ENCODE assay signal across 18 cellular contexts in the genomic region with DNA sequence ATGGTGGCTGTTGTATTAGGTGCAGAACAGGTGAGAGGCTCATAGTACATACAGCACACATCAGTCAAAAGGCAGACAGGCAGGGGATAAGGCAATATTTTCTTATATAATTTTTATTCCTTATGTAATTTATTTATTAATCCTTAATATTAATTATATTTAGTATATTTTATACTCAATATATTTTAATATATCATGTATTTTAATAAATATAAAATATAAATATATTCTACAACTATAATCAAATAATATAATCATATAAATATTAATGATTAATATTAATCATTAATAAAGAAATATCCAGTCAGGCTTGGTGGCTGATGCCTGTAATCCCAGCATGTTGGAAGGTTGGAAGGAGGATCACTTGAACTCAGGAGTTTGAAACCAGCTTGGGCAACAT. TPM values are rescaled to one million over a fixed set of nuclear protein-coding genes. Genes with fewer than 3 reads are reported as not detected.
DNase-seq lines count a peak whose midpoint lies in the region; ATAC-seq, FAIRE-seq and TF ChIP-seq lines count a peak whose summit lies in the region.
"Had no signal": no experiment of that assay in that cellular context is flagged by ENCODE, and none has a peak within 500 bp of the region (broad histone marks: within the 10 kb centered on the region; RNA-seq: fewer than 3 reads in every experiment).

No MANE protein-coding gene starts in this region.

- H3K4me3 Mint-ChIP-seq in MCF 10A (ENCODE audit: unreplicated experiment): no peak overlapping the region
- H3K4me3 Mint-ChIP-seq: CD8-positive, alpha-beta T cell; IgD-negative memory B cell had no signal

- no peak for TF ChIP-seq POLR2A in gastrocnemius medialis (IDR thresholded peaks at IDR 0.05)

- H3K27ac Mint-ChIP-seq in MCF 10A (ENCODE audit: low read depth, unreplicated experiment): no peak overlapping the region
- H3K27ac Mint-ChIP-seq: CD8-positive, alpha-beta T cell; IgD-negative memory B cell had no signal

- peaks cover 6% of the 10 kb centered on the region for H3K9me3 Mint-ChIP-seq in MCF 10A (ENCODE audit: unreplicated experiment)
- H3K9me3 Mint-ChIP-seq: CD8-positive, alpha-beta T cell; IgD-negative memory B cell had no signal

- DNase-seq in RCC 7860 (ENCODE audit: low spot score) (no peak), frontal cortex (ENCODE audit: low spot score in 2 of 2) (no peak), pancreas (no peak), gastrocnemius medialis (no peak), MCF 10A (ENCODE audit: unreplicated experiment) (no peak)
- no peak for DNase-seq in stimulated activated CD4-positive, alpha-beta T cell treated with anti-CD3 and anti-CD28 coated beads, Interleukin-4, amount 100 ng/mL, for 1 hour
- DNase-seq: Calu3; CD8-positive, alpha-beta T cell; DMS79 treated with DMSO at 0.1 percent for 48 hours had no signal

- no peak for TF ChIP-seq CTCF in pancreas (IDR thresholded peaks at IDR 0.05)
- no peak for TF ChIP-seq CTCF in gastrocnemius medialis (IDR thresholded peaks at IDR 0.05 in 4 of 5, conservative IDR thresholded peaks at IDR 0.05 in 1 of 5)
- no peak for TF ChIP-seq CTCF in MCF 10A (IDR thresholded peaks at IDR 0.05; ENCODE audit: unreplicated experiment)

- H3K27me3 ChIP-seq in pancreas (no peaks in the 10 kb centered on the region), gastrocnemius medialis (no peaks in the 10 kb centered on the region)
- H3K27me3 ChIP-seq: BLaER1 had no signal

- H3K9me3 ChIP-seq in pancreas: no peaks in the 10 kb centered on the region
- H3K9me3 ChIP-seq in gastrocnemius medialis: no peaks in the 10 kb centered on the region
- H3K9me3 ChIP-seq: BLaER1, HAP-1 had no signal

- no TSS peak for BruUV-seq in MCF 10A (replicated peaks; lab: Mats Ljungman, UMichigan)

- H3K4me3 ChIP-seq in pancreas (no peak overlapping the region), gastrocnemius medialis (no peak overlapping the region)
- H3K4me3 ChIP-seq: BLaER1, GM12878, HAP-1 had no signal

- in situ Hi-C loops in gastrocnemius medialis (cut with MboI; ENCODE audit: low sequenced_read_pairs in 4 of 4): no loop called here

- CTCF ChIA-PET in MCF 10A (lab: Yijun Ruan, JAX): interaction anchor here (0.7 to 0.9 kb wide), 2 partner anchors 14 to 22 kb away, joined by 3 to 4 read pairs; no protein-coding TSS in a partner anchor

- POLR2A ChIA-PET in MCF 10A (lab: Yijun Ruan, JAX): no interaction called here

- no peaks in the 10 kb centered on the region for H3K4me1 ChIP-seq in pancreas
- H3K4me1 ChIP-seq in gastrocnemius medialis: no peaks in the 10 kb centered on the region
- H3K4me1 ChIP-seq: HAP-1 had no signal

- H3K27me3 Mint-ChIP-seq in MCF 10A (ENCODE audit: insufficient read depth, unreplicated experiment): peaks cover 13% of the 10 kb centered on the region
- H3K27me3 Mint-ChIP-seq: IgD-negative memory B cell had no signal

- H3K36me3 ChIP-seq in pancreas: no peaks in the 10 kb centered on the region
- H3K36me3 ChIP-seq in gastrocnemius medialis: no peaks in the 10 kb centered on the region
- H3K36me3 ChIP-seq: BLaER1, HAP-1 had no signal

- H3K4me1 Mint-ChIP-seq in MCF 10A (ENCODE audit: insufficient read depth, unreplicated experiment): no peaks in the 10 kb centered on the region

- H3K27ac ChIP-seq in pancreas (no peak overlapping the region), gastrocnemius medialis (no peak overlapping the region)
- H3K27ac ChIP-seq: 22Rv1, BLaER1 had no signal

- H3K36me3 Mint-ChIP-seq in MCF 10A (ENCODE audit: insufficient read depth, unreplicated experiment): no peaks in the 10 kb centered on the region
- H3K36me3 Mint-ChIP-seq: CD8-positive, alpha-beta T cell; IgD-negative memory B cell had no signal

- intact Hi-C loops in pancreas (cut with DNase I): no loop called here
- intact Hi-C loops in gastrocnemius medialis (cut with DNase I; ENCODE audit: low total_unique reads): no loop called here
- intact Hi-C loops in MCF 10A (cut with micrococcal nuclease): no loop called here

- FAIRE-seq in A204.1 (lab: Jason Lieb, UNC) (peak; percentile 87), RCC 7860 (lab: Jason Lieb, UNC) (peak; percentile 64), frontal cortex (lab: Jason Lieb, UNC) (peak; percentile 88), pancreas (lab: Jason Lieb, UNC) (peak; percentile 37)
- FAIRE-seq: GM12878, HepG2 had no signal

- no peak for ATAC-seq in pancreas
- ATAC-seq in gastrocnemius medialis: no peak
- ATAC-seq: CD8-positive, alpha-beta T cell; GM12878 had no signal

RNA-seq across cellular contexts. Expression of a gene that starts 17.7 kb away (rescaled TPM):
- total RNA-seq in frontal cortex: 49.7 TPM
- total RNA-seq in pancreas: 10 to 100 TPM; 16.3 to 24.4 (median 19.7) TPM
- polyA plus RNA-seq in pancreas: 10 to 100 TPM in 1 of 2 donors, 1 to 10 TPM in 1; 5.9 to 12.8 TPM
- total RNA-seq in gastrocnemius medialis: 10 to 100 TPM; 31.1 to 43.9 (median 36.6) TPM
- 93.9 and 122 TPM in 2 replicates for total RNA-seq in MCF 10A (2022)

RNA-seq across cellular contexts. Expression of a gene that starts 19.3 kb away (rescaled TPM):
- total RNA-seq in frontal cortex: not detected
- not detected for total RNA-seq in pancreas
- polyA plus RNA-seq in pancreas: not detected
- total RNA-seq in gastrocnemius medialis: not detected
- total RNA-seq in MCF 10A (2022): not detected in 2 replicates
- total RNA-seq: A673; Calu3; CD8-positive, alpha-beta T cell; H4 had no signal
